Comparison of ENCODE assay signal across 25 cellular contexts in the genomic region with DNA sequence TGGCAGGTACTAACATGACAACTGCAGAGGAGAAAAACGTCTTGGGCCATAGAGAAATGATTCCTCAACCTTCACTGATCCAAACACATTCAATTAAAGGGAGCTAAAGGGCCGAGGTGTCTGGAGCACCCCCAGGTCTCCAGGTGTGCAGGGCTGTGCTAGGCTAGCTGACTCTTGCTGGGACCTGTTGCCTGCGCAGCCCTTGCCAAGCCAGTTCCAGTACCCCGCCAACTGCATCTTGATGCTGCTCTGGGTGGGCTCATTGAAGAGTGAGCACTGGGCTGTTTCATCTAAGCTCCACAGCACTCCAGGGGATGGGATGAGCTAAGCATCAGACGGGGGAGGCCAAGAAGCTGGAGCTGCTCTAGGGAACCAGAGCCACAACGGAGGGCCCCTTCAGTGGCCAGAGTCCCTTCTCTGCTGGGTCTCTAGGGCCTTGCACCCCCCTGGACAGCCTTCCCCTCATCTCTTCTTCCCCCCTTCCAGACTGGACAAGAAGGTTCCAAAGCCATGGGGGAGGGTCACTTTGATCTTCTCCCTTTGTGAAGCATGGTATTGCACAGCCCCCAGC. TPM values are rescaled to one million over a fixed set of nuclear protein-coding genes. Genes with fewer than 3 reads are reported as not detected.
DNase-seq lines count a peak whose midpoint lies in the region; ATAC-seq, FAIRE-seq and TF ChIP-seq lines count a peak whose summit lies in the region.
"Had no signal": no experiment of that assay in that cellular context is flagged by ENCODE, and none has a peak within 500 bp of the region (broad histone marks: within the 10 kb centered on the region; RNA-seq: fewer than 3 reads in every experiment).

No MANE protein-coding gene starts in this region.

- FAIRE-seq in keratinocyte (lab: Jason Lieb, UNC) = no peak

- ATAC-seq in Right ventricle myocardium inferior (no peak), heart right ventricle (no peak), GM19455 (IDR thresholded peaks at IDR 0.05; ENCODE audit: unreplicated experiment) (no peak)
- ATAC-seq in CD8-positive, alpha-beta T cell = no peak
- ATAC-seq: T-cell had no signal

- 81 to 82% methylated on average over 6 of the region's 6 CpGs for WGBS in heart right ventricle, 2 donors

- H3K27me3 Mint-ChIP-seq in brain = peaks cover 3% of the 10 kb centered on the region
- H3K27me3 Mint-ChIP-seq in CD8-positive, alpha-beta T cell (ENCODE audit: low read depth) = peaks cover 2% of the 10 kb centered on the region

- DNase-seq in Right ventricle myocardium inferior (ENCODE audit: missing footprints) (peak; percentile 15), heart right ventricle (no peak), keratinocyte (ENCODE audit: low read depth, low spot score) (no peak), vagina (ENCODE audit: extremely low spot score in 2 of 2) (no peak), SW480 (ENCODE audit: low spot score) (no peak)
- no peak for DNase-seq in CD8-positive, alpha-beta T cell
- DNase-seq: ACHN; activated CD8-positive, alpha-beta memory T cell treated with anti-CD3 and anti-CD28 coated beads for 24 hours; activated T-cell treated with anti-CD3 and anti-CD28 coated beads, Interleukin-2, amount 50 U/mL, for 24 hours; amygdala; NCI-H1105 treated with DMSO at 0.1 percent for 48 hours; NCI-H2081 treated with DMSO at 0.1 percent for 48 hours; nucleus accumbens; retina; SIG-M5; T-cell; uterus had no signal

- H2AFZ ChIP-seq in keratinocyte (ENCODE audit: control insufficient read depth, low read length) = no peak overlapping the region

- H3K27me3 ChIP-seq in heart right ventricle = peaks cover 0 to 3% (median 0%) of the 10 kb centered on the region in 7 donors
- peaks cover under 1% of the 10 kb centered on the region for H3K27me3 ChIP-seq in keratinocyte (ENCODE audit: control insufficient read depth, extremely low read depth, insufficient read depth, low read length)
- H3K27me3 ChIP-seq in vagina = no peaks in the 10 kb centered on the region
- no peaks in the 10 kb centered on the region for H3K27me3 ChIP-seq in CD8-positive, alpha-beta T cell (ENCODE audit: insufficient read depth, low read length)
- H3K27me3 ChIP-seq: BLaER1, cardiac muscle cell, suprapubic skin, uterus had no signal

- no peaks in the 10 kb centered on the region for H3K9me3 ChIP-seq in heart right ventricle
- H3K9me3 ChIP-seq in keratinocyte (ENCODE audit: control insufficient read depth, low read depth, low read length) = no peaks in the 10 kb centered on the region
- H3K9me3 ChIP-seq in vagina = no peaks in the 10 kb centered on the region
- no peaks in the 10 kb centered on the region for H3K9me3 ChIP-seq in CD8-positive, alpha-beta T cell (ENCODE audit: low read length)
- H3K9me3 ChIP-seq: BLaER1, suprapubic skin, uterus had no signal

- H3K36me3 ChIP-seq in heart right ventricle = peaks cover 8 to 61% (median 48%) of the 10 kb centered on the region in 9 donors
- peaks cover 32 to 43% of the 10 kb centered on the region in 2 experiments for H3K36me3 ChIP-seq in keratinocyte (ENCODE audit: control insufficient read depth in 2 of 2, extremely low read depth in 1 of 2, insufficient read depth in 2 of 2, low read length in 2 of 2)
- H3K36me3 ChIP-seq in vagina = peaks cover 4 to 47% of the 10 kb centered on the region in 2 donors
- peaks cover 41% of the 10 kb centered on the region for H3K36me3 ChIP-seq in CD8-positive, alpha-beta T cell (ENCODE audit: insufficient read depth, low read length)
- H3K36me3 ChIP-seq: uterus had no signal

- H3K9me1 ChIP-seq in keratinocyte (ENCODE audit: control insufficient read depth, extremely low read depth, insufficient read depth, low read length) = peaks cover 5% of the 10 kb centered on the region

- POLR2A ChIA-PET in CD8-positive, alpha-beta T cell (lab: Charles Lee) = interaction anchor here (1.1 kb wide), 1 partner anchor 255 kb away, joined by 4 read pairs; no protein-coding TSS in a partner anchor

- peaks cover 4% of the 10 kb centered on the region for H4K20me1 ChIP-seq in keratinocyte (ENCODE audit: control insufficient read depth, extremely low read depth, insufficient read depth, low read length)

- TF ChIP-seq CTCF in heart right ventricle (IDR thresholded peaks at IDR 0.05) (no peak), brain (conservative IDR thresholded peaks at IDR 0.05) (no peak), keratinocyte (optimal IDR thresholded peaks at IDR 0.05 in 1 of 3, IDR thresholded peaks at IDR 0.05 in 1 of 3, conservative IDR thresholded peaks at IDR 0.05 in 1 of 3; ENCODE audit: extremely low read depth in 1 of 3, insufficient read depth in 2 of 3, low read length in 3 of 3) (no peak), vagina (IDR thresholded peaks at IDR 0.05) (no peak)
- TF ChIP-seq CTCF in CD8-positive, alpha-beta T cell (IDR thresholded peaks at IDR 0.05) = no peak

- H3K79me2 ChIP-seq in keratinocyte (ENCODE audit: control insufficient read depth, insufficient read depth, low read length) = no peaks in the 10 kb centered on the region

- no peak overlapping the region for H3K4me3 Mint-ChIP-seq in brain
- H3K4me3 Mint-ChIP-seq in CD8-positive, alpha-beta T cell = no peak overlapping the region
- H3K4me3 Mint-ChIP-seq: activated T-cell treated with anti-CD3 and anti-CD28 coated beads, Interleukin-2, amount 50 U/mL, for 24 hours; T-cell had no signal

- no peak overlapping the region for H3K27ac ChIP-seq in heart right ventricle
- H3K27ac ChIP-seq in keratinocyte (ENCODE audit: control insufficient read depth, insufficient read depth, low read length) = no peak overlapping the region
- peak overlapping the region; percentile 90 for H3K27ac ChIP-seq in vagina
- no peak overlapping the region for H3K27ac ChIP-seq in CD8-positive, alpha-beta T cell (ENCODE audit: low read depth, low read length)
- H3K27ac ChIP-seq: BLaER1, cardiac muscle cell had no signal

- H3K9ac ChIP-seq in keratinocyte (ENCODE audit: control insufficient read depth, extremely low read depth, insufficient read depth, low read length) = no peak overlapping the region
- H3K9ac ChIP-seq: BLaER1 had no signal

- dilution Hi-C loops in keratinocyte (cut with MboI; ENCODE audit: extremely low pct_ligation_motif_present, low sequenced_read_pairs) = no loop called here

- TF ChIP-seq POLR2A in vagina (IDR thresholded peaks at IDR 0.05) = no peak

- peaks cover 64% of the 10 kb centered on the region for H3K4me1 Mint-ChIP-seq in brain
- peaks cover 9% of the 10 kb centered on the region for H3K4me1 Mint-ChIP-seq in CD8-positive, alpha-beta T cell (ENCODE audit: low read depth)

- CTCF ChIA-PET in CD8-positive, alpha-beta T cell (lab: Charles Lee) = interaction anchor here (0.7 to 9.2 kb wide), 15 partner anchors 7 to 384 kb away, joined by 3 to 251 read pairs (median 11); no protein-coding TSS in a partner anchor

- peaks cover 11 to 42% (median 26%) of the 10 kb centered on the region in 9 donors for H3K4me1 ChIP-seq in heart right ventricle
- H3K4me1 ChIP-seq in keratinocyte (ENCODE audit: control insufficient read depth, extremely low read depth, insufficient read depth, low read length) = peaks cover 30% of the 10 kb centered on the region
- peaks cover 56% of the 10 kb centered on the region for H3K4me1 ChIP-seq in vagina
- H3K4me1 ChIP-seq in CD8-positive, alpha-beta T cell (ENCODE audit: insufficient read depth, low read length) = no peaks in the 10 kb centered on the region
- H3K4me1 ChIP-seq: uterus had no signal

- peaks cover 0 to 4% (median 0%) of the 10 kb centered on the region in 5 experiments for H3K9me3 Mint-ChIP-seq in brain
- H3K9me3 Mint-ChIP-seq in CD8-positive, alpha-beta T cell = no peaks in the 10 kb centered on the region
- H3K9me3 Mint-ChIP-seq: activated T-cell treated with anti-CD3 and anti-CD28 coated beads, Interleukin-2, amount 50 U/mL, for 24 hours; T-cell had no signal

- H3K4me3 ChIP-seq in heart right ventricle = no peak overlapping the region
- no peak overlapping the region for H3K4me3 ChIP-seq in keratinocyte (ENCODE audit: control insufficient read depth in 2 of 3, extremely low read depth in 1 of 3, insufficient read depth in 2 of 3, low read depth in 1 of 3, low read length in 3 of 3)
- H3K4me3 ChIP-seq in vagina = no peak overlapping the region
- no peak overlapping the region for H3K4me3 ChIP-seq in CD8-positive, alpha-beta T cell (ENCODE audit: low read depth, low read length)
- H3K4me3 ChIP-seq: BLaER1, cardiac muscle cell, suprapubic skin, uterus had no signal

- peak overlapping the region; percentile 43 for H3K4me2 ChIP-seq in keratinocyte (ENCODE audit: control insufficient read depth, extremely low read depth, insufficient read depth, low read depth, low read length)
- H3K4me2 ChIP-seq: BLaER1 had no signal

- intact Hi-C loops in Right ventricle myocardium inferior (cut with DNase I) (loop anchor here (1.0 to 2.0 kb wide), 2 partner anchors 254 to 381 kb away; no protein-coding TSS in a partner anchor), heart right ventricle (cut with DNase I) (loop anchor here in 6 of 10 donors (2.0 to 5.0 kb wide), 4 partner anchors 254 to 380 kb away; no protein-coding TSS in a partner anchor), vagina (cut with DNase I) (loop anchor here (10.0 kb wide), 1 partner anchor 382 kb away; no protein-coding TSS in a partner anchor)
- intact Hi-C loops in CD8-positive, alpha-beta T cell (cut with DNase I, micrococcal nuclease) = loop anchor here in 1 of 2 experiments (10.0 kb wide), 1 partner anchor 152 kb away; no protein-coding TSS in a partner anchor

- peaks cover 51% of the 10 kb centered on the region for H3K36me3 Mint-ChIP-seq in brain
- H3K36me3 Mint-ChIP-seq in CD8-positive, alpha-beta T cell = peaks cover 54% of the 10 kb centered on the region

- peak overlapping the region in 3 of 5 experiments; percentile 38 to 90 (median 41) for H3K27ac Mint-ChIP-seq in brain
- no peak overlapping the region for H3K27ac Mint-ChIP-seq in CD8-positive, alpha-beta T cell
- H3K27ac Mint-ChIP-seq: activated T-cell treated with anti-CD3 and anti-CD28 coated beads, Interleukin-2, amount 50 U/mL, for 24 hours had no signal

RNA-seq across cellular contexts. Expression of gene LEMD2, which starts 15.9 kb away (rescaled TPM):
- total RNA-seq in Right ventricle myocardium inferior (23.2 TPM), heart right ventricle (10 to 100 TPM; 18.5 to 32.1 (median 25.6) TPM), vagina (55.5 TPM)
- polyA plus RNA-seq in heart right ventricle (10 to 100 TPM; 39.2 to 45.9 TPM), brain (ENCODE audit: insufficient read depth, low read depth, low replicate concordance) (49.4 TPM), keratinocyte (30.8 to 48.6 TPM (median 47.5 TPM) in 3 replicates)
- polyA plus RNA-seq in keratinocyte (2011; ENCODE audit: low read depth) = 23.4 TPM
- polyA plus RNA-seq in keratinocyte (2011; cell fraction: cytosol; rRNA removed) = 19.1 and 24.5 TPM in 2 replicates
- polyA plus RNA-seq in keratinocyte (2011; cell fraction: nucleus; rRNA removed) = 74.9 and 89.3 TPM in 2 replicates
- polyA plus RNA-seq in keratinocyte (2012; ENCODE audit: low replicate concordance) = 34.0 and 34.2 TPM in 2 replicates
- 39.6 to 72.0 TPM (median 40.1 TPM) in 3 replicates for polyA minus RNA-seq in keratinocyte
- 21.1 TPM for polyA minus RNA-seq in keratinocyte (2011; cell fraction: cytosol; rRNA and poly(A)+ RNA removed)
- 31.9 and 52.5 TPM in 2 replicates for polyA minus RNA-seq in keratinocyte (2011; cell fraction: nucleus; rRNA and poly(A)+ RNA removed)
- total RNA-seq in CD8-positive, alpha-beta T cell = 100 to 1,000 TPM; 124 TPM

RNA-seq across cellular contexts. Expression of gene IP6K3, which starts 26.3 kb away (rescaled TPM):
- total RNA-seq in Right ventricle myocardium inferior (47.6 TPM), heart right ventricle (10 to 100 TPM; 15.9 to 55.7 (median 27.5) TPM), vagina (1.5 TPM)
- polyA plus RNA-seq in heart right ventricle (10 to 100 TPM; 18.4 to 32.6 TPM), brain (ENCODE audit: insufficient read depth, low read depth, low replicate concordance) (6.4 TPM), keratinocyte (0.05 TPM in 1 of 3 replicates, not detected in the others)
- polyA plus RNA-seq in keratinocyte (2011; ENCODE audit: low read depth) = not detected
- polyA plus RNA-seq in keratinocyte (2011; cell fraction: cytosol; rRNA removed) = not detected in 2 replicates
- not detected in 2 replicates for polyA plus RNA-seq in keratinocyte (2011; cell fraction: nucleus; rRNA removed)
- polyA plus RNA-seq in keratinocyte (2012; ENCODE audit: low replicate concordance) = not detected in 2 replicates
- not detected in 3 replicates for polyA minus RNA-seq in keratinocyte
- not detected for polyA minus RNA-seq in keratinocyte (2011; cell fraction: cytosol; rRNA and poly(A)+ RNA removed)
- polyA minus RNA-seq in keratinocyte (2011; cell fraction: nucleus; rRNA and poly(A)+ RNA removed) = not detected in 2 replicates
- total RNA-seq in CD8-positive, alpha-beta T cell = not detected
- total RNA-seq: lung microvascular endothelial cell, M059J, NCI-H460, T-cell had no signal

RNA-seq across cellular contexts. Expression of gene MLN, which starts 30.8 kb away (rescaled TPM):
- total RNA-seq in Right ventricle myocardium inferior (not detected), heart right ventricle (not detected), vagina (not detected)
- polyA plus RNA-seq in heart right ventricle (not detected), brain (ENCODE audit: insufficient read depth, low read depth, low replicate concordance) (not detected), keratinocyte (not detected in 3 replicates)
- polyA plus RNA-seq in keratinocyte (2011; ENCODE audit: low read depth) = not detected
- not detected in 2 replicates for polyA plus RNA-seq in keratinocyte (2011; cell fraction: cytosol; rRNA removed)
- polyA plus RNA-seq in keratinocyte (2011; cell fraction: nucleus; rRNA removed) = not detected in 2 replicates
- not detected in 2 replicates for polyA plus RNA-seq in keratinocyte (2012; ENCODE audit: low replicate concordance)
- polyA minus RNA-seq in keratinocyte = not detected in 3 replicates
- polyA minus RNA-seq in keratinocyte (2011; cell fraction: cytosol; rRNA and poly(A)+ RNA removed) = not detected
- polyA minus RNA-seq in keratinocyte (2011; cell fraction: nucleus; rRNA and poly(A)+ RNA removed) = not detected in 2 replicates
- total RNA-seq in CD8-positive, alpha-beta T cell = not detected
- total RNA-seq: cardiac muscle cell, lung microvascular endothelial cell, M059J, NCI-H460, suprapubic skin, T-cell, uterus had no signal
